15 cellular contexts compared by ENCODE assay signal in genomic region chr6:43835872-43836419, GRCh38.
"Had no signal": no experiment of that assay in that cellular context is flagged by ENCODE, and none has a peak within 500 bp of the region (broad histone marks: within the 10 kb centered on the region; RNA-seq: fewer than 3 reads in every experiment).

No MANE protein-coding gene starts in this region.

- H3K36me3 ChIP-seq: breast epithelium, esophagus squamous epithelium, heart right ventricle, left ventricle myocardium inferior, ovary, transverse colon had no signal

- H3K9me3 Mint-ChIP-seq: activated naive CD4-positive, alpha-beta T cell treated with anti-CD3 and anti-CD28 coated beads, Interleukin-2, amount 50 U/mL, for 72 hours; activated T-helper 2 cell treated with anti-CD3 and anti-CD28 coated beads, Interferon-gamma antibody, Interleukin-2, Interleukin-4, amounts not matched to agents 10 μg/mL and 5 μg/mL and 100 μg/mL, durations not matched to agents 14 hours and 24 hours and 36 hours; nephron had no signal

- H3K36me3 Mint-ChIP-seq: activated naive CD4-positive, alpha-beta T cell treated with anti-CD3 and anti-CD28 coated beads, Interleukin-2, amount 50 U/mL, for 72 hours had no signal

- H3K4me3 ChIP-seq: breast epithelium, esophagus squamous epithelium, heart right ventricle, left ventricle myocardium inferior, ovary, transverse colon had no signal

- DNase-seq: activated CD4-positive, alpha-beta T cell treated with anti-CD3 and anti-CD28 coated beads, Interleukin-2, amount 50 U/mL, for 1 hour; activated T-cell treated with anti-CD3 and anti-CD28 coated beads for 4 hours; amygdala; esophagus squamous epithelium; foreskin melanocyte; heart right ventricle; left ventricle myocardium inferior; mesendoderm; ovary; T-helper 17 cell; transverse colon had no signal

- H3K4me3 Mint-ChIP-seq: nephron, T-helper 17 cell had no signal

- H3K9me3 ChIP-seq: breast epithelium, esophagus squamous epithelium, heart right ventricle, left ventricle myocardium inferior, ovary, transverse colon had no signal

- H3K4me1 ChIP-seq: breast epithelium had no signal

- ATAC-seq: activated naive CD4-positive, alpha-beta T cell treated with anti-CD3 and anti-CD28 coated beads, Interleukin-2, amount 50 U/mL, for 72 hours; heart right ventricle; T-helper 17 cell had no signal

- H3K27ac ChIP-seq: breast epithelium, esophagus squamous epithelium, heart right ventricle, left ventricle myocardium inferior, ovary, transverse colon had no signal

- H3K27me3 ChIP-seq: breast epithelium, heart right ventricle, ovary, transverse colon had no signal

- H3K27ac Mint-ChIP-seq: activated T-helper 2 cell treated with anti-CD3 and anti-CD28 coated beads, Interferon-gamma antibody, Interleukin-2, Interleukin-4, amounts not matched to agents 10 μg/mL and 5 μg/mL and 100 μg/mL, durations not matched to agents 14 hours and 24 hours and 36 hours; T-helper 17 cell had no signal

- H3K4me1 Mint-ChIP-seq: T-helper 17 cell had no signal
